In genomic region chr17:45307290-45308015, GRCh38 we compare ENCODE assay signal across 8 cellular contexts. TPM values are rescaled to one million over a fixed set of nuclear protein-coding genes. Genes with fewer than 3 reads are reported as not detected.
A peak's percentile ranks its signal among the peaks of the same experiment; 100 is the strongest.
DNase-seq lines count a peak whose midpoint lies in the region; ATAC-seq and TF ChIP-seq lines count a peak whose summit lies in the region.

No MANE protein-coding gene starts in this region.

- POLR2A ChIA-PET in activated CD4-positive, alpha-beta T cell treated with anti-CD3 and anti-CD28 coated beads, Interleukin-2, amount 10 ng/mL, durations not matched to agents 7 days and 5 days (lab: Charles Lee): no interaction called here

- peaks cover 83% of the 10 kb centered on the region for H3K4me1 Mint-ChIP-seq in activated CD4-positive, alpha-beta T cell treated with anti-CD3 and anti-CD28 coated beads, Interleukin-2, amount 10 ng/mL, durations not matched to agents 7 days and 5 days

- ATAC-seq in GM18519 (IDR thresholded peaks at IDR 0.05; ENCODE audit: low FRiP score, unreplicated experiment): no peak

- H3K27ac Mint-ChIP-seq in activated CD4-positive, alpha-beta T cell treated with anti-CD3 and anti-CD28 coated beads, Interleukin-2, amount 10 ng/mL, durations not matched to agents 7 days and 5 days: peak overlapping the region; percentile 91

- peak overlapping the region; percentile 34 for H3K4me3 ChIP-seq in GM12865 (ENCODE audit: low read depth, low read length)
- peak overlapping the region; percentile 2 for H3K4me3 ChIP-seq in fibroblast of mammary gland (ENCODE audit: control insufficient read depth, low read depth, low read length)

- peak; percentile 91 for DNase-seq in GM12865 (ENCODE audit: low read depth)
- DNase-seq in HT1080 (ENCODE audit: low read depth): peak; percentile 80
- DNase-seq in activated CD4-positive, alpha-beta T cell treated with anti-CD3 and anti-CD28 coated beads, Interleukin-2, amount 10 ng/mL, durations not matched to agents 7 days and 5 days: peak; percentile 61
- DNase-seq in fibroblast of mammary gland (ENCODE audit: low read depth): peak; percentile 95
- peak; percentile 92 for DNase-seq in renal cortical epithelial cell (ENCODE audit: low read depth)
- no peak for DNase-seq in cerebellar nuclear complex (lab: John Stamatoyannopoulos, UW)
- no peak for DNase-seq in NCI-H2081 (lab: John Stamatoyannopoulos, UW)

- peak overlapping the region; percentile 30 for H3K4me3 Mint-ChIP-seq in activated CD4-positive, alpha-beta T cell treated with anti-CD3 and anti-CD28 coated beads, Interleukin-2, amount 10 ng/mL, durations not matched to agents 7 days and 5 days

- CTCF ChIA-PET in activated CD4-positive, alpha-beta T cell treated with anti-CD3 and anti-CD28 coated beads, Interleukin-2, amount 10 ng/mL, durations not matched to agents 7 days and 5 days (lab: Charles Lee): interaction anchor here (0.6 to 1.9 kb wide), 6 partner anchors 9 to 110 kb away, joined by 3 to 5 read pairs (median 3); partner anchors contain the start of gene MAP3K14

- H3K36me3 Mint-ChIP-seq in activated CD4-positive, alpha-beta T cell treated with anti-CD3 and anti-CD28 coated beads, Interleukin-2, amount 10 ng/mL, durations not matched to agents 7 days and 5 days (ENCODE audit: low read depth): peaks cover 58% of the 10 kb centered on the region

- no peaks in the 10 kb centered on the region for H3K27me3 Mint-ChIP-seq in activated CD4-positive, alpha-beta T cell treated with anti-CD3 and anti-CD28 coated beads, Interleukin-2, amount 10 ng/mL, durations not matched to agents 7 days and 5 days

- H3K9me3 Mint-ChIP-seq in activated CD4-positive, alpha-beta T cell treated with anti-CD3 and anti-CD28 coated beads, Interleukin-2, amount 10 ng/mL, durations not matched to agents 7 days and 5 days: no peaks in the 10 kb centered on the region

- TF ChIP-seq CTCF in GM12865 (IDR thresholded peaks at IDR 0.05; ENCODE audit: insufficient read depth, low read depth, low read length, missing control alignments): no peak
- TF ChIP-seq CTCF in fibroblast of mammary gland (conservative IDR thresholded peaks at IDR 0.05; ENCODE audit: control insufficient read depth, insufficient read depth, low read depth, low read length): no peak

RNA-seq across cellular contexts. Expression of gene MAP3K14, which starts 9.4 kb away (rescaled TPM):
- 13.0 and 13.2 TPM in 2 replicates for total RNA-seq in HT1080 (2014; rRNA removed; shearing (Covaris generic))
- 22.7 and 24.4 TPM in 2 replicates for polyA plus RNA-seq in HT1080 (2015; cell fraction: cytosol; rRNA removed)
- 72.7 and 80.6 TPM in 2 replicates for polyA plus RNA-seq in HT1080 (2015; cell fraction: nucleus; rRNA removed)
- total RNA-seq in activated CD4-positive, alpha-beta T cell treated with anti-CD3 and anti-CD28 coated beads, Interleukin-2, amount 10 ng/mL, durations not matched to agents 7 days and 5 days: 10 to 100 TPM; 25.8 to 26.0 TPM
- total RNA-seq in renal cortical epithelial cell: 3.1 and 9.9 TPM in 2 replicates

RNA-seq across cellular contexts. Expression of gene SPATA32, which starts 45.6 kb away (rescaled TPM):
- not detected in 2 replicates for total RNA-seq in HT1080 (2014; rRNA removed; shearing (Covaris generic))
- polyA plus RNA-seq in HT1080 (2015; cell fraction: cytosol; rRNA removed): not detected in 2 replicates
- not detected in 2 replicates for polyA plus RNA-seq in HT1080 (2015; cell fraction: nucleus; rRNA removed)
- total RNA-seq in activated CD4-positive, alpha-beta T cell treated with anti-CD3 and anti-CD28 coated beads, Interleukin-2, amount 10 ng/mL, durations not matched to agents 7 days and 5 days: under 1 TPM; 0.27 to 0.67 TPM
- 0.10 TPM in 1 of 2 replicates, not detected in the other for total RNA-seq in renal cortical epithelial cell

Comparison
In these comparisons a context has a peak if more than half of its experiments do, and no peak if none do; other contexts are left out.
1. DNase-seq: peak in GM12865 (single experiment), HT1080 (single experiment), activated CD4-positive, alpha-beta T cell treated with anti-CD3 and anti-CD28 coated beads, Interleukin-2, amount 10 ng/mL, durations not matched to agents 7 days and 5 days (single experiment), fibroblast of mammary gland (single experiment) and renal cortical epithelial cell (single experiment); none in cerebellar nuclear complex (0 of 2) and NCI-H2081 (0 of 2).